Comparison of ENCODE assay signal across 11 cellular contexts in the genomic region with DNA sequence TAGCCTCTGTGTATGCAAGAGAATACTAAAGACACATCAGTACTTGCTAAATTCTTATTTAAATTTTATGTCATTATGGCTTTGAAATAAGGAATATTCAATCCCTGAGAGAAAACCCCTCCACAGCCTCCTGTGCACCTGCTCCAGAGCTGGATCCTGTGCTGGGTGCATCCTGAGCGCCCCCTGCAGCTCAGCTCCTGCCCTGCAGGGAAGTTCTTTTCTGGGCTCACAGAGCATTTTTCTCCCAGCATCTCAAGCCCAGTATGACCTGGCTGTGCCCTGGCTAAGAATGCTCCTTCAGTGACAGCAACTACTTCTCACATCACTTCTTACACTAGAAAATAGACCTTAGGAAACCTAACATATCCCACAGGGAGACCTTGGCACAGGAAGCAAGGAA.
"Had no signal": no experiment of that assay in that cellular context is flagged by ENCODE, and none has a peak within 500 bp of the region (broad histone marks: within the 10 kb centered on the region; RNA-seq: fewer than 3 reads in every experiment).

No MANE protein-coding gene starts in this region.

- H3K27ac Mint-ChIP-seq: nephron, progenitor cell of endocrine pancreas had no signal

- H3K27me3 Mint-ChIP-seq: progenitor cell of endocrine pancreas, T-cell had no signal

- H3K4me3 Mint-ChIP-seq: nephron had no signal

- H3K4me1 Mint-ChIP-seq: nephron had no signal

- H3K9me3 Mint-ChIP-seq: nephron, T-cell had no signal

- H3K36me3 Mint-ChIP-seq: T-cell had no signal

- DNase-seq: aorta, left colon, occipital lobe, right cardiac atrium, small intestine, stomach had no signal

- ATAC-seq: esophagus mucosa, left colon, mucosa of descending colon, right cardiac atrium had no signal
